ENCODE assay signal across 1 cellular context in genomic region chr17:27458524-27458908, GRCh38.
TF ChIP-seq lines count a peak whose summit lies in the region.

No MANE protein-coding gene starts in this region.

TF ChIP-seq in HepG2, 621 proteins besides CTCF, POLR2A, EP300 and RAD21 (continued from another document and continues in another):
- TF ChIP-seq PRDM4 (CRISPR knock-in tag; IDR thresholded peaks at IDR 0.05; ENCODE audit: borderline replicate concordance) (no peak), ZKSCAN1 (IDR thresholded peaks at IDR 0.05; ENCODE audit: low read length) (no peak), KLF9 (CRISPR knock-in tag; IDR thresholded peaks at IDR 0.05; ENCODE audit: low read depth) (no peak), ZNF770 (CRISPR knock-in tag; IDR thresholded peaks at IDR 0.05) (peak; percentile 83), TBL1XR1 (IDR thresholded peaks at IDR 0.05; ENCODE audit: borderline replicate concordance, low read length, partially characterized antibody) (no peak), ATF1 (CRISPR knock-in tag; IDR thresholded peaks at IDR 0.05) (no peak), ZBTB33 (CRISPR knock-in tag; IDR thresholded peaks at IDR 0.05) (no peak), ZNF776 (CRISPR knock-in tag; IDR thresholded peaks at IDR 0.05) (no peak), ZNF790 (CRISPR knock-in tag; IDR thresholded peaks at IDR 0.05; ENCODE audit: borderline replicate concordance) (no peak), ZFP36L2 (CRISPR knock-in tag; IDR thresholded peaks at IDR 0.05) (no peak), ZNF484 (CRISPR knock-in tag; IDR thresholded peaks at IDR 0.05; ENCODE audit: borderline replicate concordance, low read depth) (no peak), ELK4 (CRISPR knock-in tag; IDR thresholded peaks at IDR 0.05; ENCODE audit: borderline replicate concordance) (no peak), CHD2 (IDR thresholded peaks at IDR 0.05; ENCODE audit: low read depth, low read length) (no peak), ZIK1 (CRISPR knock-in tag; IDR thresholded peaks at IDR 0.05; ENCODE audit: borderline replicate concordance, low read depth) (no peak), CHD4 (IDR thresholded peaks at IDR 0.05; ENCODE audit: borderline replicate concordance, low read length) (no peak), GATAD2A (CRISPR knock-in tag; IDR thresholded peaks at IDR 0.05) (no peak; the same call in 1 of the 2 replicates), PHB2 (IDR thresholded peaks at IDR 0.05; ENCODE audit: partially characterized antibody) (no peak), ATM (IDR thresholded peaks at IDR 0.05; ENCODE audit: borderline replicate concordance) (no peak), ARNT2 (CRISPR knock-in tag; IDR thresholded peaks at IDR 0.05; ENCODE audit: low read depth) (no peak), ESRRA (CRISPR knock-in tag; IDR thresholded peaks at IDR 0.05; ENCODE audit: low read depth) (no peak), ZNF318 (CRISPR knock-in tag; IDR thresholded peaks at IDR 0.05) (no peak), ZNF816 (CRISPR knock-in tag; IDR thresholded peaks at IDR 0.05; ENCODE audit: borderline replicate concordance) (no peak), ETV5 (CRISPR knock-in tag; IDR thresholded peaks at IDR 0.05; ENCODE audit: borderline replicate concordance) (0 out of 2 replicates have a peak, but pooled peaks have one; percentile 36), ZNF224 (CRISPR knock-in tag; IDR thresholded peaks at IDR 0.05) (no peak), HNF4A (CRISPR knock-in tag; IDR thresholded peaks at IDR 0.05) (no peak), ZNF562 (CRISPR knock-in tag; IDR thresholded peaks at IDR 0.05; ENCODE audit: borderline replicate concordance) (no peak), TP53 (CRISPR knock-in tag; conservative IDR thresholded peaks at IDR 0.05) (no peak), ARID4A (CRISPR knock-in tag; IDR thresholded peaks at IDR 0.05; ENCODE audit: borderline replicate concordance) (peak; percentile 12; the same call in 1 of the 2 replicates), FOXK1 (CRISPR knock-in tag; IDR thresholded peaks at IDR 0.05; ENCODE audit: borderline replicate concordance, low read depth) (no peak), AGO2 (optimal IDR thresholded peaks at IDR 0.05; ENCODE audit: low read depth, low read length) (no peak), ZNF3 (CRISPR knock-in tag; IDR thresholded peaks at IDR 0.05) (no peak), NFATC3 (CRISPR knock-in tag; IDR thresholded peaks at IDR 0.05) (no peak), NFIC (IDR thresholded peaks at IDR 0.05; ENCODE audit: low read length) (no peak), NAIF1 (CRISPR knock-in tag; IDR thresholded peaks at IDR 0.05; ENCODE audit: borderline replicate concordance) (no peak), SRSF9 (IDR thresholded peaks at IDR 0.05; ENCODE audit: borderline replicate concordance, insufficient read depth, low read depth, low read length, poor library complexity, severe bottlenecking) (no peak), SIN3A (IDR thresholded peaks at IDR 0.05; ENCODE audit: borderline replicate concordance, low read depth, low read length) (peak; percentile 2; the same call in 1 of the 2 replicates), RBM39 (IDR thresholded peaks at IDR 0.05; ENCODE audit: low read depth, low read length, poor library complexity, severe bottlenecking) (no peak), SNAPC2 (CRISPR knock-in tag; IDR thresholded peaks at IDR 0.05) (no peak), SRF (IDR thresholded peaks at IDR 0.05; ENCODE audit: low read depth, low read length) (no peak), ZNF557 (CRISPR knock-in tag; IDR thresholded peaks at IDR 0.05) (no peak), ZNF296 (CRISPR knock-in tag; conservative IDR thresholded peaks at IDR 0.05) (no peak), SAFB2 (CRISPR knock-in tag; IDR thresholded peaks at IDR 0.05; ENCODE audit: borderline replicate concordance, low read depth) (no peak), ZMAT5 (CRISPR knock-in tag; IDR thresholded peaks at IDR 0.05; ENCODE audit: borderline replicate concordance, low read depth) (no peak), ZNF709 (CRISPR knock-in tag; IDR thresholded peaks at IDR 0.05) (no peak), BCL6 (CRISPR knock-in tag; IDR thresholded peaks at IDR 0.05) (no peak), RFX1 (IDR thresholded peaks at IDR 0.05) (no peak), MIER3 (CRISPR knock-in tag; IDR thresholded peaks at IDR 0.05; ENCODE audit: borderline replicate concordance) (0 out of 2 replicates have a peak, but pooled peaks have one; percentile 1)
